In genomic region chr11:113373306-113373705, GRCh38 we compare ENCODE assay signal across 17 cellular contexts. TPM values are rescaled to one million over a fixed set of nuclear protein-coding genes. Genes with fewer than 3 reads are reported as not detected.
DNase-seq lines count a peak whose midpoint lies in the region; ATAC-seq and TF ChIP-seq lines count a peak whose summit lies in the region.
"Had no signal": no experiment of that assay in that cellular context is flagged by ENCODE, and none has a peak within 500 bp of the region (broad histone marks: within the 10 kb centered on the region; RNA-seq: fewer than 3 reads in every experiment).

No MANE protein-coding gene starts in this region.

- H3K4me1 ChIP-seq in PC-3 (ENCODE audit: insufficient read depth, low read length), result peaks cover 20% of the 10 kb centered on the region
- H3K4me1 ChIP-seq: BLaER1, colonic mucosa had no signal

- no peaks in the 10 kb centered on the region for H3K9me3 Mint-ChIP-seq in activated T-helper 17 cell treated with anti-CD3 and anti-CD28 coated beads, Interleukin-2, amount 50 U/mL, for 72 hours
- H3K9me3 Mint-ChIP-seq: activated naive CD8-positive, alpha-beta T cell treated with anti-CD3 and anti-CD28 coated beads, Interleukin-2, amount 10 ng/mL, durations not matched to agents 7 days and 5 days; activated T-cell treated with anti-CD3 and anti-CD28 coated beads, Interleukin-2, amount 50 U/mL, for 24 hours had no signal

- no peaks in the 10 kb centered on the region for H3K9me3 ChIP-seq in PC-3 (ENCODE audit: low read length)
- H3K9me3 ChIP-seq: BLaER1, colonic mucosa, neutrophil had no signal

- H3K27ac Mint-ChIP-seq in activated T-helper 17 cell treated with anti-CD3 and anti-CD28 coated beads, Interleukin-2, amount 50 U/mL, for 72 hours, result no peak overlapping the region
- H3K27ac Mint-ChIP-seq: activated naive CD8-positive, alpha-beta T cell treated with anti-CD3 and anti-CD28 coated beads, Interleukin-2, amount 10 ng/mL, durations not matched to agents 7 days and 5 days; activated T-cell treated with anti-CD3 and anti-CD28 coated beads, Interleukin-2, amount 50 U/mL, for 24 hours had no signal

- H3K4me2 ChIP-seq in PC-3 (ENCODE audit: low read length), result no peak overlapping the region
- H3K4me2 ChIP-seq: BLaER1 had no signal

- no peaks in the 10 kb centered on the region for H3K36me3 ChIP-seq in PC-3 (ENCODE audit: low read depth, low read length)
- H3K36me3 ChIP-seq: BLaER1, colonic mucosa, neutrophil had no signal

- POLR2A ChIA-PET in PC-3 (lab: Charles Lee; ENCODE audit: unreplicated experiment), result no interaction called here

- H3F3A ChIP-seq in PC-3 (ENCODE audit: low read length, unreplicated experiment), result no peaks in the 10 kb centered on the region

- H3K79me2 ChIP-seq in PC-3 (ENCODE audit: low read length), result no peaks in the 10 kb centered on the region

- no peaks in the 10 kb centered on the region for H3K27me3 ChIP-seq in PC-3 (ENCODE audit: low read length)
- H3K27me3 ChIP-seq: BLaER1, colonic mucosa had no signal

- H3K36me3 Mint-ChIP-seq in activated T-helper 17 cell treated with anti-CD3 and anti-CD28 coated beads, Interleukin-2, amount 50 U/mL, for 72 hours (ENCODE audit: low read depth), result peaks cover 28% of the 10 kb centered on the region

- peak; percentile 70 for ATAC-seq in PC-3
- peak; percentile 92 for ATAC-seq in esophagus mucosa
- ATAC-seq in HG03521 (IDR thresholded peaks at IDR 0.05; ENCODE audit: unreplicated experiment), result no peak
- ATAC-seq in activated T-helper 17 cell treated with anti-CD3 and anti-CD28 coated beads, Interleukin-2, amount 50 U/mL, for 72 hours (replicated peaks), result no peak
- no peak for ATAC-seq in GM21390 (IDR thresholded peaks at IDR 0.05; ENCODE audit: unreplicated experiment)

- H3K27ac ChIP-seq in PC-3 (ENCODE audit: low read length), result no peak overlapping the region
- H3K27ac ChIP-seq: BLaER1, colonic mucosa, neutrophil had no signal

- H4K20me1 ChIP-seq in PC-3 (ENCODE audit: low read length), result no peaks in the 10 kb centered on the region
- H4K20me1 ChIP-seq: BLaER1 had no signal

- TF ChIP-seq CTCF in PC-3 (conservative IDR thresholded peaks at IDR 0.05; ENCODE audit: low read depth, low read length), result no peak

- DNase-seq in EH (ENCODE audit: low read depth), result peak; percentile 55
- DNase-seq in PC-3, result peak; percentile 74
- peak; percentile 25 for DNase-seq in renal cortical epithelial cell (ENCODE audit: low read depth)
- no peak for DNase-seq in C1 segment of cervical spinal cord (lab: John Stamatoyannopoulos, UW)
- DNase-seq: activated CD4-positive, alpha-beta T cell treated with anti-CD3 and anti-CD28 coated beads, Interleukin-2, amount 50 U/mL, for 1 hour; activated naive CD8-positive, alpha-beta T cell treated with anti-CD3 and anti-CD28 coated beads, Interleukin-2, amount 10 ng/mL, durations not matched to agents 7 days and 5 days; activated T-cell treated with anti-CD3 and anti-CD28 coated beads, Interleukin-2, amount 50 U/mL, for 24 hours; colonic mucosa; NK-92 treated with Interleukin-12 subunit alpha and Interleukin-12 subunit beta, amount 100 ng/mL, for 24 hours had no signal

- H3K27me3 Mint-ChIP-seq in activated T-helper 17 cell treated with anti-CD3 and anti-CD28 coated beads, Interleukin-2, amount 50 U/mL, for 72 hours, result no peaks in the 10 kb centered on the region
- H3K27me3 Mint-ChIP-seq: activated naive CD8-positive, alpha-beta T cell treated with anti-CD3 and anti-CD28 coated beads, Interleukin-2, amount 10 ng/mL, durations not matched to agents 7 days and 5 days; activated T-cell treated with anti-CD3 and anti-CD28 coated beads, Interleukin-2, amount 50 U/mL, for 24 hours had no signal

- no peak overlapping the region for H2AFZ ChIP-seq in PC-3 (ENCODE audit: low read length)

- no peak overlapping the region for H3K4me3 Mint-ChIP-seq in activated T-helper 17 cell treated with anti-CD3 and anti-CD28 coated beads, Interleukin-2, amount 50 U/mL, for 72 hours
- H3K4me3 Mint-ChIP-seq: activated naive CD8-positive, alpha-beta T cell treated with anti-CD3 and anti-CD28 coated beads, Interleukin-2, amount 10 ng/mL, durations not matched to agents 7 days and 5 days; activated T-cell treated with anti-CD3 and anti-CD28 coated beads, Interleukin-2, amount 50 U/mL, for 24 hours had no signal

- H3K9me2 ChIP-seq in PC-3 (replicated peaks; ENCODE audit: low read length), result no peaks in the 10 kb centered on the region

- CTCF ChIA-PET in PC-3 (lab: Charles Lee), result no interaction called here

- no TSS peak for BruUV-seq in PC-3 (replicated peaks; lab: Mats Ljungman, UMichigan)

- no peak overlapping the region for H3K9ac ChIP-seq in PC-3 (ENCODE audit: low read length)
- H3K9ac ChIP-seq: BLaER1 had no signal

- no peak overlapping the region for H3K4me3 ChIP-seq in PC-3 (ENCODE audit: low read length)
- H3K4me3 ChIP-seq: BLaER1, colonic mucosa had no signal

- intact Hi-C loops in PC-3 (cut with micrococcal nuclease), result no loop called here

- no peaks in the 10 kb centered on the region for H3K4me1 Mint-ChIP-seq in activated T-helper 17 cell treated with anti-CD3 and anti-CD28 coated beads, Interleukin-2, amount 50 U/mL, for 72 hours
- H3K4me1 Mint-ChIP-seq: activated naive CD8-positive, alpha-beta T cell treated with anti-CD3 and anti-CD28 coated beads, Interleukin-2, amount 10 ng/mL, durations not matched to agents 7 days and 5 days had no signal

RNA-seq across cellular contexts. Expression of gene ANKK1, which starts 14.3 kb away (rescaled TPM):
- 0.22 TPM in 1 of 2 replicates, not detected in the other for total RNA-seq in PC-3 (2014; rRNA removed)
- total RNA-seq in esophagus mucosa, result 0.72 TPM
- 0.15 TPM in 1 of 2 replicates, not detected in the other for total RNA-seq in renal cortical epithelial cell
- under 1 TPM; 0.40 to 0.67 TPM for total RNA-seq in activated T-helper 17 cell treated with anti-CD3 and anti-CD28 coated beads, Interleukin-2, amount 50 U/mL, for 72 hours
- total RNA-seq: lung microvascular endothelial cell, smooth muscle cell had no signal

RNA-seq across cellular contexts. Expression of gene TTC12, which starts 58.9 kb away (rescaled TPM):
- total RNA-seq in PC-3 (2014; rRNA removed) (13.1 and 20.9 TPM in 2 replicates), esophagus mucosa (11.8 TPM), renal cortical epithelial cell (12.2 and 28.2 TPM in 2 replicates)
- 1 to 10 TPM; 8.5 to 9.8 TPM for total RNA-seq in activated T-helper 17 cell treated with anti-CD3 and anti-CD28 coated beads, Interleukin-2, amount 50 U/mL, for 72 hours

Comparison
In these comparisons a context has a peak if more than half of its experiments do, and no peak if none do; other contexts are left out.
1. DNase-seq: peak in EH (single experiment), PC-3 (single experiment) and renal cortical epithelial cell (single experiment); none in C1 segment of cervical spinal cord (0 of 14).
2. ATAC-seq: peak in PC-3 (single experiment) and esophagus mucosa (single experiment); none in HG03521 (single experiment), activated T-helper 17 cell treated with anti-CD3 and anti-CD28 coated beads, Interleukin-2, amount 50 U/mL, for 72 hours (single experiment) and GM21390 (single experiment).